Comparison of ENCODE assay signal across 9 cellular contexts in the genomic region with DNA sequence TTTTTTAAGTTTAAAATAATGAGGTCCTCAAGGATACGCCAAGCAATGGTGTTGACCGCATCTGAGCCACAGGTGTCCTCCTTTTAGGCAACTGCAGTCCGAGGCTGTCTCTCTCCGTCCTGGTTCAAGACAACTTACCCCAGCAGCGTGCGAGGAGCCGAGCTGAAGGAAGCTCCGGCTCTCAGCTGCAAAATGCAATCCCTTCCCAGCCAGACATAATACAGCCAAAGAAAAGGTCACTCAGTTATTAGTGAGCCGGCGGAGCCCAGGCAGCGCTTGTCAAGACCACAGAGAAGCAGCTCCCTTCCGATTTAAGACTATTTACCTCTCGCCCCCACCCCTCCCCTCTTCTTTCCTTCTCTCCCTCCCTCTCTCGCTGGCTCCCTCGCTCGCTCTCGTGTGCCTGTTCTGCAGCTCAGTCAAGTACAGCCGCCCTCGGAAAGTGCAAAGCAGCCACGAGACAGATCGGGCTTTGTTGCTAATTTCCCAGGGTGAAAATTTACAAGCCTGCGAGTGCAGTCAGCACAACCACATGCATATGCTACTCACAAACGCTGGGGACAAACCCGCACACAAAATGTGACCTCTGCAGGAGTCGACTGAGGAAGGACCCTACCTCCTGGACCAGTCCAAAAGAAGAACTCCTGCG. TPM values are rescaled to one million over a fixed set of nuclear protein-coding genes. Genes with fewer than 3 reads are reported as not detected.
DNase-seq lines count a peak whose midpoint lies in the region; ATAC-seq and TF ChIP-seq lines count a peak whose summit lies in the region.
"Had no signal": no experiment of that assay in that cellular context is flagged by ENCODE, and none has a peak within 500 bp of the region (broad histone marks: within the 10 kb centered on the region; RNA-seq: fewer than 3 reads in every experiment).

No MANE protein-coding gene starts in this region.

- peak overlapping the region; percentile 14; the same call in 1 of the 2 replicates for H2AFZ ChIP-seq in SK-N-SH (ENCODE audit: low read depth)

- peak; percentile 45 for ATAC-seq in GM19025 (IDR thresholded peaks at IDR 0.05; ENCODE audit: low read depth, unreplicated experiment)
- peak; percentile 47 to 75 (median 56) for ATAC-seq in heart right ventricle
- no peak for ATAC-seq in GM19452 (IDR thresholded peaks at IDR 0.05; ENCODE audit: unreplicated experiment)

- H3K27me3 ChIP-seq in SK-N-SH (ENCODE audit: insufficient read depth) = no peaks in the 10 kb centered on the region; the same call in 1 of the 2 replicates
- peaks cover 0 to 63% (median 51%) of the 10 kb centered on the region in 7 donors for H3K27me3 ChIP-seq in heart right ventricle

- H3K36me3 Mint-ChIP-seq in progenitor cell of endocrine pancreas (ENCODE audit: insufficient read depth) = no peaks in the 10 kb centered on the region

- POLR2A ChIA-PET in SK-N-SH (lab: Yijun Ruan, JAX) = interaction anchor here (0.8 kb wide), 1 partner anchor 276 kb away, joined by 4 read pairs; no protein-coding TSS in a partner anchor

- H3K27ac ChIP-seq in SK-N-SH (ENCODE audit: low read depth in 2 of 2, low read length in 1 of 2) (no peak overlapping the region), heart right ventricle (peak overlapping the region in 8 of 10 donors; percentile 2 to 62 (median 51))

- H3K27ac Mint-ChIP-seq in progenitor cell of endocrine pancreas = peak overlapping the region; percentile 34

- H3K79me2 ChIP-seq in SK-N-SH (ENCODE audit: insufficient read depth) = no peaks in the 10 kb centered on the region

- no peak for TF ChIP-seq RAD21 in SK-N-SH (IDR thresholded peaks at IDR 0.05; ENCODE audit: low read length)

- no peak for TF ChIP-seq EP300 in SK-N-SH (IDR thresholded peaks at IDR 0.05; ENCODE audit: borderline replicate concordance in 1 of 2, low read depth in 1 of 2, low read length in 1 of 2)

- no peaks in the 10 kb centered on the region for H4K20me1 ChIP-seq in SK-N-SH (ENCODE audit: insufficient read depth)

- H3K9me3 ChIP-seq in SK-N-SH = no peaks in the 10 kb centered on the region
- H3K9me3 ChIP-seq in heart right ventricle = no peaks in the 10 kb centered on the region

- WGBS in SK-N-SH (ENCODE audit: low lambda C conversion rate) = 6% methylated on average over 25 of the region's 26 CpGs
- WGBS in heart right ventricle, 2 donors = 0 to 1% methylated on average over 26 of the region's 26 CpGs

- H3K36me3 ChIP-seq in SK-N-SH (replicated peaks in 1 of 2; ENCODE audit: control insufficient read depth in 1 of 2, insufficient read depth in 2 of 2, low read length in 1 of 2) (no peaks in the 10 kb centered on the region), heart right ventricle (no peaks in the 10 kb centered on the region)

- no peaks in the 10 kb centered on the region for H3K9me2 ChIP-seq in SK-N-SH

- H3K9ac ChIP-seq in SK-N-SH = no peak overlapping the region

- peak overlapping the region; percentile 86 for H3K4me2 ChIP-seq in SK-N-SH

- no peaks in the 10 kb centered on the region for H3K9me3 Mint-ChIP-seq in progenitor cell of endocrine pancreas (ENCODE audit: low read depth)

- H3K4me3 Mint-ChIP-seq in progenitor cell of endocrine pancreas (ENCODE audit: low read depth) = peak overlapping the region; percentile 86

- DNase-seq in HK-2 (ENCODE audit: unreplicated experiment) (peak; percentile 17), SK-N-SH (peak; percentile 29), heart right ventricle (peak in 1 of 2 donors; percentile 12), progenitor cell of endocrine pancreas (ENCODE audit: low spot score, unreplicated experiment) (peak; percentile 56), AML-193 (lab: John Stamatoyannopoulos, UW) (no peak), GDM1 (lab: John Stamatoyannopoulos, UW) (no peak)

- H3K4me1 Mint-ChIP-seq in progenitor cell of endocrine pancreas (ENCODE audit: low read depth) = peaks cover 65% of the 10 kb centered on the region

- no peak for TF ChIP-seq CTCF in SK-N-SH (IDR thresholded peaks at IDR 0.05)
- no peak for TF ChIP-seq CTCF in heart right ventricle (IDR thresholded peaks at IDR 0.05)
- TF ChIP-seq CTCF in progenitor cell of endocrine pancreas (IDR thresholded peaks at IDR 0.05; ENCODE audit: unreplicated experiment) = peak; percentile 36

- H3F3A ChIP-seq in SK-N-SH (replicated peaks; ENCODE audit: insufficient read depth) = no peaks in the 10 kb centered on the region

- H3K27me3 Mint-ChIP-seq in progenitor cell of endocrine pancreas = peaks cover 44% of the 10 kb centered on the region

- intact Hi-C loops in heart right ventricle (cut with DNase I) = no loop called here

- peak overlapping the region; percentile 43 to 57 for H3K4me3 ChIP-seq in SK-N-SH (ENCODE audit: low read depth in 2 of 2, low read length in 1 of 2)
- peak overlapping the region in 9 of 10 donors; percentile 36 to 55 (median 48) for H3K4me3 ChIP-seq in heart right ventricle

- H3K4me1 ChIP-seq in SK-N-SH (ENCODE audit: control insufficient read depth in 1 of 2, insufficient read depth in 2 of 2, low read depth in 1 of 2, low read length in 1 of 2) (peaks cover 0 to 32% of the 10 kb centered on the region in 2 experiments; a peak in 3 of 4 replicates), heart right ventricle (peaks cover 0 to 26% (median 3%) of the 10 kb centered on the region in 9 donors)

- CTCF ChIA-PET in SK-N-SH (lab: Yijun Ruan, JAX) = interaction anchor here (0.7 to 1.3 kb wide), 4 partner anchors 183 to 983 kb away, joined by 3 to 4 read pairs (median 3); no protein-coding TSS in a partner anchor

TF ChIP-seq in SK-N-SH, 30 proteins besides CTCF, POLR2A, EP300 and RAD21:
- TF ChIP-seq RFX5 (IDR thresholded peaks at IDR 0.05; ENCODE audit: low read length) (no peak), TCF12 (IDR thresholded peaks at IDR 0.05) (no peak), EZH2phosphoT487 (IDR thresholded peaks at IDR 0.05; ENCODE audit: borderline replicate concordance, low read depth) (no peak)

RNA-seq across cellular contexts. Expression of a gene that starts 0.4 kb away (rescaled TPM):
- polyA plus RNA-seq in SK-N-SH (2012; rRNA removed) (not detected in 2 replicates), heart right ventricle (1 to 10 TPM in 1 of 2 donors, under 1 TPM in 1; 0.17 to 1.5 TPM)
- polyA plus RNA-seq in SK-N-SH (2012; cell fraction: cytosol; rRNA removed) = 0.21 and 0.26 TPM in 2 replicates
- 0.01 and 0.04 TPM in 2 replicates for polyA plus RNA-seq in SK-N-SH (2012; cell fraction: nucleus; rRNA removed)
- total RNA-seq in heart right ventricle (1 to 10 TPM in 7 of 10 donors, under 1 TPM in 3; 0.35 to 3.2 (median 1.6) TPM), progenitor cell of endocrine pancreas (39.4 and 48.4 TPM in 2 replicates)
- total RNA-seq: T-helper 1 cell treated with Interleukin-12 subunit alpha and Interleukin-12 subunit beta and Interleukin-4 antibody, amounts not matched to agents 30 ng/mL and 1 ng/mL, for 36 hours had no signal

Comparison
In these comparisons a context has a peak if more than half of its experiments do, and no peak if none do; other contexts are left out.
1. DNase-seq: peak in HK-2 (single experiment), SK-N-SH (single experiment) and progenitor cell of endocrine pancreas (single experiment); none in AML-193 (0 of 2) and GDM1 (single experiment).
2. H3K27ac ChIP-seq: peak in heart right ventricle (8 of 10); none in SK-N-SH (0 of 2).